Comparison of ENCODE assay signal across 27 cellular contexts in genomic region chr18:36718705-36719328, GRCh38.
"Had no signal": no experiment of that assay in that cellular context is flagged by ENCODE, and none has a peak within 500 bp of the region (broad histone marks: within the 10 kb centered on the region; RNA-seq: fewer than 3 reads in every experiment).

No MANE protein-coding gene starts in this region.

- H3K4me3 Mint-ChIP-seq: activated T-cell treated with anti-CD3 and anti-CD28 coated beads, Interleukin-2, amount 50 U/mL, for 72 hours; effector memory CD8-positive, alpha-beta T cell; nephron; stimulated activated effector memory CD8-positive, alpha-beta T cell treated with anti-CD3 and anti-CD28 coated beads, Interleukin-12 subunit alpha, Interleukin-12 subunit beta, amount 100 ng/mL, for 72 hours; stimulated activated naive CD8-positive, alpha-beta T cell treated with anti-CD3 and anti-CD28 coated beads, Interleukin-15, amount 100 ng/mL, for 72 hours; T-helper 17 cell; type B pancreatic cell had no signal

- H3K4me1 ChIP-seq: uterus had no signal

- H3K9me3 ChIP-seq: uterus had no signal

- H3K4me1 Mint-ChIP-seq: nephron; stimulated activated effector memory CD8-positive, alpha-beta T cell treated with anti-CD3 and anti-CD28 coated beads, Interleukin-12 subunit alpha, Interleukin-12 subunit beta, amount 100 ng/mL, for 72 hours; stimulated activated naive CD8-positive, alpha-beta T cell treated with anti-CD3 and anti-CD28 coated beads, Interleukin-15, amount 100 ng/mL, for 72 hours; T-helper 17 cell had no signal

- H3K36me3 Mint-ChIP-seq: activated naive CD4-positive, alpha-beta T cell treated with anti-CD3 and anti-CD28 coated beads, Interleukin-2, amount 50 U/mL, for 72 hours; stimulated activated effector memory CD8-positive, alpha-beta T cell treated with anti-CD3 and anti-CD28 coated beads, Interleukin-12 subunit alpha, Interleukin-12 subunit beta, amount 100 ng/mL, for 72 hours; type B pancreatic cell had no signal

- H3K27ac ChIP-seq: brain microvascular endothelial cell, skin epidermis, uterus had no signal

- H3K27me3 Mint-ChIP-seq: stimulated activated naive CD8-positive, alpha-beta T cell treated with anti-CD3 and anti-CD28 coated beads, Interleukin-15, amount 100 ng/mL, for 72 hours; type B pancreatic cell had no signal

- H3K9me3 Mint-ChIP-seq: activated naive CD4-positive, alpha-beta T cell treated with anti-CD3 and anti-CD28 coated beads, Interleukin-2, amount 50 U/mL, for 72 hours; activated T-cell treated with anti-CD3 and anti-CD28 coated beads, Interleukin-2, amount 50 U/mL, for 72 hours; effector memory CD8-positive, alpha-beta T cell; nephron; stimulated activated effector memory CD8-positive, alpha-beta T cell treated with anti-CD3 and anti-CD28 coated beads, Interleukin-12 subunit alpha, Interleukin-12 subunit beta, amount 100 ng/mL, for 72 hours; stimulated activated naive CD8-positive, alpha-beta T cell treated with anti-CD3 and anti-CD28 coated beads, Interleukin-15, amount 100 ng/mL, for 72 hours; type B pancreatic cell had no signal

- H3K27ac Mint-ChIP-seq: activated naive CD4-positive, alpha-beta T cell treated with anti-CD3 and anti-CD28 coated beads, Interleukin-2, amount 50 U/mL, for 72 hours; activated T-cell treated with anti-CD3 and anti-CD28 coated beads, Interleukin-2, amount 50 U/mL, for 72 hours; effector memory CD8-positive, alpha-beta T cell; nephron; stimulated activated effector memory CD8-positive, alpha-beta T cell treated with anti-CD3 and anti-CD28 coated beads, Interleukin-12 subunit alpha, Interleukin-12 subunit beta, amount 100 ng/mL, for 72 hours; stimulated activated naive CD8-positive, alpha-beta T cell treated with anti-CD3 and anti-CD28 coated beads, Interleukin-15, amount 100 ng/mL, for 72 hours; T-helper 17 cell; type B pancreatic cell had no signal

- ATAC-seq: activated naive CD4-positive, alpha-beta T cell treated with anti-CD3 and anti-CD28 coated beads, Interleukin-2, amount 50 U/mL, for 72 hours; activated T-cell treated with anti-CD3 and anti-CD28 coated beads, Interleukin-2, amount 50 U/mL, for 72 hours; effector memory CD8-positive, alpha-beta T cell; sciatic nerve; stimulated activated effector memory CD8-positive, alpha-beta T cell treated with anti-CD3 and anti-CD28 coated beads, Interleukin-12 subunit alpha, Interleukin-12 subunit beta, amount 100 ng/mL, for 72 hours; T-helper 17 cell had no signal

- H3K36me3 ChIP-seq: brain microvascular endothelial cell, uterus had no signal

- H3K27me3 ChIP-seq: brain microvascular endothelial cell, uterus had no signal

- H3K4me3 ChIP-seq: skin epidermis, uterus had no signal

- DNase-seq: activated CD4-positive, alpha-beta T cell treated with anti-CD3 and anti-CD28 coated beads for 4 hours; activated CD4-positive, alpha-beta T cell treated with anti-CD3 and anti-CD28 coated beads, Interleukin-2, amount 50 U/mL, for 4 hours; activated CD4-positive, CD25-positive, alpha-beta regulatory T cell; activated naive CD4-positive, alpha-beta T cell; activated T-cell treated with anti-CD3 and anti-CD28 coated beads for 4 hours; activated T-cell treated with anti-CD3 and anti-CD28 coated beads, Interleukin-2, amount 50 U/mL, for 72 hours; aorta; brain microvascular endothelial cell; caudate nucleus; cortex of kidney; effector memory CD8-positive, alpha-beta T cell; foreskin melanocyte; islet precursor cell; mammary epithelial cell; posterior cingulate gyrus; stimulated activated CD4-positive, alpha-beta T cell treated with anti-CD3 and anti-CD28 coated beads, Interleukin-4, amount 100 ng/mL, for 24 hours; stimulated activated naive CD8-positive, alpha-beta T cell treated with anti-CD3 and anti-CD28 coated beads, Interleukin-15, amount 100 ng/mL, for 72 hours; substantia nigra; T-helper 17 cell; T1000; uterus had no signal
